Comparison of ENCODE assay signal across 8 cellular contexts in genomic region chr2:20962939-20963543, GRCh38.
DNase-seq lines count a peak whose midpoint lies in the region; ATAC-seq and TF ChIP-seq lines count a peak whose summit lies in the region.

No MANE protein-coding gene starts in this region.

- no peaks in the 10 kb centered on the region for H3F3A ChIP-seq in SK-N-SH (replicated peaks; ENCODE audit: insufficient read depth)

- DNase-seq in DMS53 treated with DMSO at 0.1 percent for 48 hours (lab: John Stamatoyannopoulos, UW; ENCODE audit: unreplicated experiment): peak; percentile 41
- peak; percentile 59 for DNase-seq in LoVo (ENCODE audit: low spot score)
- peak; percentile 84 for DNase-seq in SK-N-SH
- peak; percentile 50 for DNase-seq in activated naive CD8-positive, alpha-beta T cell treated with anti-CD3 and anti-CD28 coated beads for 36 hours
- peak; percentile 74 for DNase-seq in Right ventricle myocardium superior
- DNase-seq in prostate gland (ENCODE audit: low spot score): peak; percentile 68
- DNase-seq in vagina (ENCODE audit: extremely low spot score in 2 of 2): no peak

- H3K4me2 ChIP-seq in SK-N-SH: no peak overlapping the region

- no peaks in the 10 kb centered on the region for H3K36me3 Mint-ChIP-seq in activated naive CD8-positive, alpha-beta T cell treated with anti-CD3 and anti-CD28 coated beads for 36 hours

- H4K20me1 ChIP-seq in SK-N-SH (ENCODE audit: insufficient read depth): no peaks in the 10 kb centered on the region

- H3K27me3 Mint-ChIP-seq in activated naive CD8-positive, alpha-beta T cell treated with anti-CD3 and anti-CD28 coated beads for 36 hours: peaks cover 14% of the 10 kb centered on the region

- H3K4me1 Mint-ChIP-seq in activated naive CD8-positive, alpha-beta T cell treated with anti-CD3 and anti-CD28 coated beads for 36 hours: no peaks in the 10 kb centered on the region

- CTCF ChIA-PET in SK-N-SH (lab: Yijun Ruan, JAX): interaction anchor here (0.6 to 14.3 kb wide), 76 partner anchors 11 to 1994 kb away, joined by 3 to 427 read pairs (median 5); partner anchors contain the start of genes APOB, GDF7, HS1BP3 and LDAH

- H3K9me3 Mint-ChIP-seq in activated naive CD8-positive, alpha-beta T cell treated with anti-CD3 and anti-CD28 coated beads for 36 hours: no peaks in the 10 kb centered on the region

- no peaks in the 10 kb centered on the region for H3K9me2 ChIP-seq in SK-N-SH

- TF ChIP-seq CTCF in SK-N-SH (IDR thresholded peaks at IDR 0.05) (peak; percentile 98), prostate gland (IDR thresholded peaks at IDR 0.05) (peak; percentile 81 to 93 (median 88)), vagina (IDR thresholded peaks at IDR 0.05) (peak; percentile 82 to 85 (median 82))

- no peaks in the 10 kb centered on the region for H3K36me3 ChIP-seq in SK-N-SH (replicated peaks in 1 of 2; ENCODE audit: control insufficient read depth in 1 of 2, insufficient read depth in 2 of 2, low read length in 1 of 2)
- H3K36me3 ChIP-seq in prostate gland: no peaks in the 10 kb centered on the region
- H3K36me3 ChIP-seq in vagina: no peaks in the 10 kb centered on the region

- no peak for TF ChIP-seq EP300 in SK-N-SH (IDR thresholded peaks at IDR 0.05; ENCODE audit: borderline replicate concordance in 1 of 2, low read depth in 1 of 2, low read length in 1 of 2)

- H3K9me3 ChIP-seq in SK-N-SH: no peaks in the 10 kb centered on the region
- H3K9me3 ChIP-seq in prostate gland: no peaks in the 10 kb centered on the region
- H3K9me3 ChIP-seq in vagina: no peaks in the 10 kb centered on the region

- H2AFZ ChIP-seq in SK-N-SH (ENCODE audit: low read depth): no peak overlapping the region

- POLR2A ChIA-PET in SK-N-SH (lab: Yijun Ruan, JAX): interaction anchor here (0.6 to 0.7 kb wide), 2 partner anchors 140 to 178 kb away, joined by 3 to 6 read pairs; partner anchors contain the start of gene LDAH

- ATAC-seq in GM21723 (IDR thresholded peaks at IDR 0.05; ENCODE audit: unreplicated experiment) (peak; percentile 93), Right ventricle myocardium superior (ENCODE audit: poor library complexity) (peak; percentile 78)

- peak; percentile 97 for TF ChIP-seq RAD21 in SK-N-SH (IDR thresholded peaks at IDR 0.05; ENCODE audit: low read length)

- WGBS in SK-N-SH (ENCODE audit: low lambda C conversion rate): 24% methylated on average over 5 of the region's 5 CpGs
- 31% methylated on average over 5 of the region's 5 CpGs for WGBS in prostate gland

- TF ChIP-seq POLR2A in prostate gland (IDR thresholded peaks at IDR 0.05): no peak
- TF ChIP-seq POLR2A in vagina (IDR thresholded peaks at IDR 0.05): no peak

- H3K27ac Mint-ChIP-seq in activated naive CD8-positive, alpha-beta T cell treated with anti-CD3 and anti-CD28 coated beads for 36 hours: no peak overlapping the region

- intact Hi-C loops in Right ventricle myocardium superior (cut with DNase I) (loop anchor here (2.0 kb wide), 1 partner anchor 300 kb away; no protein-coding TSS in a partner anchor), prostate gland (cut with DNase I) (loop anchor here (2.0 kb wide), 2 partner anchors 180 to 302 kb away; no protein-coding TSS in a partner anchor), vagina (cut with DNase I) (loop anchor here (5.0 kb wide), 1 partner anchor 301 kb away; no protein-coding TSS in a partner anchor)

- H3K4me3 Mint-ChIP-seq in activated naive CD8-positive, alpha-beta T cell treated with anti-CD3 and anti-CD28 coated beads for 36 hours: no peak overlapping the region

- H3K4me1 ChIP-seq in SK-N-SH (ENCODE audit: control insufficient read depth in 1 of 2, insufficient read depth in 2 of 2, low read depth in 1 of 2, low read length in 1 of 2): no peaks in the 10 kb centered on the region; a peak in 1 of 4 replicates
- no peaks in the 10 kb centered on the region for H3K4me1 ChIP-seq in prostate gland (replicated peaks)
- H3K4me1 ChIP-seq in vagina: no peaks in the 10 kb centered on the region

- no peak overlapping the region; a peak in 1 of 4 replicates for H3K4me3 ChIP-seq in SK-N-SH (ENCODE audit: low read depth in 2 of 2, low read length in 1 of 2)
- no peak overlapping the region for H3K4me3 ChIP-seq in prostate gland
- no peak overlapping the region for H3K4me3 ChIP-seq in vagina

- H3K27ac ChIP-seq in SK-N-SH (ENCODE audit: low read depth in 2 of 2, low read length in 1 of 2) (no peak overlapping the region), prostate gland (no peak overlapping the region), vagina (no peak overlapping the region)

- H3K79me2 ChIP-seq in SK-N-SH (ENCODE audit: insufficient read depth): no peaks in the 10 kb centered on the region

- H3K9ac ChIP-seq in SK-N-SH: no peak overlapping the region

- H3K27me3 ChIP-seq in SK-N-SH (ENCODE audit: insufficient read depth): peaks cover 14% of the 10 kb centered on the region; the same call in 1 of the 2 replicates
- no peaks in the 10 kb centered on the region for H3K27me3 ChIP-seq in prostate gland (replicated peaks; ENCODE audit: insufficient read depth)
- no peaks in the 10 kb centered on the region for H3K27me3 ChIP-seq in vagina

TF ChIP-seq in SK-N-SH, 30 proteins besides CTCF, POLR2A, EP300 and RAD21:
- TF ChIP-seq SMC3 (IDR thresholded peaks at IDR 0.05; ENCODE audit: low read depth, low read length) (peak; percentile 99), RCOR1 (IDR thresholded peaks at IDR 0.05; ENCODE audit: low read length) (peak; percentile 64; the same call in 1 of the 2 replicates), PBX3 (IDR thresholded peaks at IDR 0.05) (no peak), MXI1 (IDR thresholded peaks at IDR 0.05; ENCODE audit: low read depth, low read length) (peak; percentile 22; the same call in 1 of the 2 replicates), ELF1 (IDR thresholded peaks at IDR 0.05) (no peak), FOXJ3 (CRISPR knock-in tag; IDR thresholded peaks at IDR 0.05) (0 out of 2 replicates have a peak, but pooled peaks have one; percentile 13), CHD2 (IDR thresholded peaks at IDR 0.05; ENCODE audit: low read length, partially characterized antibody) (peak; percentile 62), EZH2phosphoT487 (IDR thresholded peaks at IDR 0.05; ENCODE audit: borderline replicate concordance, low read depth) (no peak)

Comparison
In these comparisons a context has a peak if more than half of its experiments do, and no peak if none do; other contexts are left out.
1. DNase-seq: peak in DMS53 treated with DMSO at 0.1 percent for 48 hours (single experiment), LoVo (single experiment), SK-N-SH (single experiment), activated naive CD8-positive, alpha-beta T cell treated with anti-CD3 and anti-CD28 coated beads for 36 hours (single experiment), Right ventricle myocardium superior (single experiment) and prostate gland (single experiment); none in vagina (0 of 2).
2. Peak in every context shown above with its lines, with median percentiles within 50 percentile points of each other: CTCF ChIP-seq.